13 cellular contexts compared by ENCODE assay signal in the genomic region with DNA sequence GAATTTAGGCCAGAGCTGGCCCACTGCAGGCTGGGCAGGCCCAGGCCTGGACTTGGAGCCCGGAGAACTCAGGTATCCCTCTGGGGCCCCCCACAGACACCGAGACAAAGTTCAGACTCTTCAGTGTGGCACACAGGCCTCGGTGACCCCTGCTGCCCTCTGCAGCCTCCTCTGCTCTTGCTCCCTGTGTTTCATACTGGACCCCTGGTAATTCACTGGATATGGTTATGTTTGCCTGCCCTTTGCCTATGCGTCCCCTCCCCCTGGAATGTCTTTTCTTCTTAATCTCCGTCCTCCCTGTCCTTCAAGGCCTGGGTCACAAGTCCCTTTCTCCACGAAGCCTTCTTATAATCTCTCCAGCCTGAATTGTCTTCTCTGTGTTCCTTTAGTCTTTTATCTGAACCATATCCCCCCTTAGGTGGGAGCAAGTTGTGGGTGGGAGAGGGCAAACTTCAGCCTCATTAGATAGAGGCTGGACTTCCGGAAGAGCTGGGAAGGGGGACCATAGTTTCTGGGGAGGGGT. TPM values are rescaled to one million over a fixed set of nuclear protein-coding genes. Genes with fewer than 3 reads are reported as not detected.
DNase-seq lines count a peak whose midpoint lies in the region; ATAC-seq, FAIRE-seq and TF ChIP-seq lines count a peak whose summit lies in the region.
"Had no signal": no experiment of that assay in that cellular context is flagged by ENCODE, and none has a peak within 500 bp of the region (broad histone marks: within the 10 kb centered on the region; RNA-seq: fewer than 3 reads in every experiment).

No MANE protein-coding gene starts in this region.

- no peak overlapping the region for H3K4me2 ChIP-seq in OCI-LY1 (ENCODE audit: low read length)

- peaks cover 28% of the 10 kb centered on the region for H3K4me1 ChIP-seq in OCI-LY1 (ENCODE audit: insufficient read depth, low read length, severe bottlenecking)
- peaks cover 79% of the 10 kb centered on the region for H3K4me1 ChIP-seq in mucosa of stomach (ENCODE audit: control insufficient read depth, insufficient read depth, low read length)
- peaks cover 0 to 2% of the 10 kb centered on the region in 2 donors for H3K4me1 ChIP-seq in small intestine (ENCODE audit: control insufficient read depth in 2 of 2, insufficient read depth in 1 of 2, low read depth in 1 of 2, low read length in 1 of 2)

- WGBS in small intestine, 3 donors = 81 to 91% (median 84%) methylated on average over 7 of the region's 7 CpGs

- ATAC-seq in effector memory CD8-positive, alpha-beta T cell (replicated peaks) = no peak
- ATAC-seq in HG02981 (IDR thresholded peaks at IDR 0.05; ENCODE audit: unreplicated experiment) = no peak
- no peak for ATAC-seq in stimulated activated naive CD8-positive, alpha-beta T cell treated with anti-CD3 and anti-CD28 coated beads, Interleukin-15, amount 100 ng/mL, for 72 hours

- H3K27me3 ChIP-seq in OCI-LY1 (ENCODE audit: insufficient read depth, low read length) = peaks cover 5% of the 10 kb centered on the region; the same call in 1 of the 2 replicates
- H3K27me3 ChIP-seq in mucosa of stomach (ENCODE audit: control insufficient read depth, insufficient read depth, low read length) = no peaks in the 10 kb centered on the region
- no peaks in the 10 kb centered on the region for H3K27me3 ChIP-seq in small intestine (ENCODE audit: control insufficient read depth in 2 of 2, insufficient read depth in 2 of 2, low read length in 2 of 2)

- no peaks in the 10 kb centered on the region for H3K9me2 ChIP-seq in OCI-LY1 (ENCODE audit: low read depth, low read length)

- no peak overlapping the region for H2AFZ ChIP-seq in OCI-LY1 (ENCODE audit: low read length)

- H3K9me3 Mint-ChIP-seq in effector memory CD8-positive, alpha-beta T cell = no peaks in the 10 kb centered on the region
- H3K9me3 Mint-ChIP-seq in stimulated activated naive CD8-positive, alpha-beta T cell treated with anti-CD3 and anti-CD28 coated beads, Interleukin-15, amount 100 ng/mL, for 72 hours = no peaks in the 10 kb centered on the region

- no peak overlapping the region for H3K27ac Mint-ChIP-seq in effector memory CD8-positive, alpha-beta T cell
- H3K27ac Mint-ChIP-seq in stimulated activated naive CD8-positive, alpha-beta T cell treated with anti-CD3 and anti-CD28 coated beads, Interleukin-15, amount 100 ng/mL, for 72 hours = no peak overlapping the region

- no peak for TF ChIP-seq CTCF in OCI-LY1 (IDR thresholded peaks at IDR 0.05; ENCODE audit: low read length)

- no peaks in the 10 kb centered on the region for H3K79me2 ChIP-seq in OCI-LY1 (ENCODE audit: insufficient read depth, low read length)

- H3K36me3 Mint-ChIP-seq in effector memory CD8-positive, alpha-beta T cell (ENCODE audit: insufficient read depth) = peaks cover 5% of the 10 kb centered on the region

- no peak overlapping the region for H3K9ac ChIP-seq in OCI-LY1 (ENCODE audit: low read length)
- peak overlapping the region; percentile 60 for H3K9ac ChIP-seq in mucosa of stomach (ENCODE audit: low read length)

- no peaks in the 10 kb centered on the region for H3F3A ChIP-seq in OCI-LY1 (ENCODE audit: insufficient read depth, low read length)

- DNase-seq in effector memory CD8-positive, alpha-beta T cell = no peak
- DNase-seq in superior temporal gyrus (ENCODE audit: extremely low spot score) (peak; percentile 18), small intestine (no peak)
- no peak for DNase-seq in stimulated activated naive CD8-positive, alpha-beta T cell treated with anti-CD3 and anti-CD28 coated beads, Interleukin-15, amount 100 ng/mL, for 72 hours
- no peak for DNase-seq in stimulated activated CD4-positive, alpha-beta T cell treated with anti-CD3 and anti-CD28 coated beads, Interleukin-15, amount 100 ng/mL, for 24 hours
- DNase-seq: activated CD4-positive, alpha-beta T cell treated with anti-CD3 and anti-CD28 coated beads, Interleukin-2, amount 50 U/mL, for 48 hours; activated naive CD4-positive, alpha-beta T cell treated with anti-CD3 and anti-CD28 coated beads, Interleukin-2, amount 50 U/mL, for 16 hours; COR-L47; stimulated activated CD8-positive, alpha-beta memory T cell treated with anti-CD3 and anti-CD28 coated beads, Interleukin-4, amount 100 ng/mL, for 48 hours had no signal

- no peaks in the 10 kb centered on the region for H3K36me3 ChIP-seq in OCI-LY1 (ENCODE audit: insufficient read depth, low read length)
- H3K36me3 ChIP-seq in mucosa of stomach (ENCODE audit: control insufficient read depth, insufficient read depth, low read length) = peaks cover 19% of the 10 kb centered on the region
- no peaks in the 10 kb centered on the region for H3K36me3 ChIP-seq in small intestine (ENCODE audit: control insufficient read depth in 2 of 2, insufficient read depth in 2 of 2, low read length in 2 of 2)

- peak overlapping the region; percentile 24 to 75 for H3K4me3 Mint-ChIP-seq in effector memory CD8-positive, alpha-beta T cell
- no peak overlapping the region for H3K4me3 Mint-ChIP-seq in stimulated activated naive CD8-positive, alpha-beta T cell treated with anti-CD3 and anti-CD28 coated beads, Interleukin-15, amount 100 ng/mL, for 72 hours

- H3K9me3 ChIP-seq in OCI-LY1 (ENCODE audit: low read length) (no peaks in the 10 kb centered on the region), mucosa of stomach (ENCODE audit: control insufficient read depth, low read length) (no peaks in the 10 kb centered on the region), small intestine (ENCODE audit: control insufficient read depth, low read depth) (no peaks in the 10 kb centered on the region)

- peaks cover 9% of the 10 kb centered on the region in 2 donors for H3K4me1 Mint-ChIP-seq in effector memory CD8-positive, alpha-beta T cell (ENCODE audit: low read depth in 2 of 2)
- peaks cover 14% of the 10 kb centered on the region for H3K4me1 Mint-ChIP-seq in stimulated activated naive CD8-positive, alpha-beta T cell treated with anti-CD3 and anti-CD28 coated beads, Interleukin-15, amount 100 ng/mL, for 72 hours

- H3K27ac ChIP-seq in OCI-LY1 (ENCODE audit: low read depth, low read length, poor library complexity, severe bottlenecking) (peak overlapping the region; percentile 13), small intestine (ENCODE audit: low read depth in 1 of 2, low read length in 1 of 2) (peak overlapping the region in 1 of 2 donors; percentile 80)

- no peaks in the 10 kb centered on the region for H4K20me1 ChIP-seq in OCI-LY1 (ENCODE audit: insufficient read depth, low read length)

- H3K27me3 Mint-ChIP-seq in effector memory CD8-positive, alpha-beta T cell = peaks cover 32 to 38% of the 10 kb centered on the region in 2 donors
- H3K27me3 Mint-ChIP-seq in stimulated activated naive CD8-positive, alpha-beta T cell treated with anti-CD3 and anti-CD28 coated beads, Interleukin-15, amount 100 ng/mL, for 72 hours = peaks cover 28% of the 10 kb centered on the region

- H3K4me3 ChIP-seq in OCI-LY1 (ENCODE audit: low read depth, low read length, poor library complexity, severe bottlenecking) = no peak overlapping the region
- no peak overlapping the region for H3K4me3 ChIP-seq in mucosa of stomach (ENCODE audit: low read length)
- H3K4me3 ChIP-seq in small intestine (ENCODE audit: low read depth in 1 of 2, low read length in 2 of 2) = no peak overlapping the region

- no peak for FAIRE-seq in small intestine (lab: Jason Lieb, UNC)
- FAIRE-seq: GM19239 had no signal

RNA-seq across cellular contexts. Expression of a gene that starts 30.1 kb away (rescaled TPM):
- polyA plus RNA-seq in small intestine = 100 to 1,000 TPM; 196 to 380 (median 205) TPM

Comparison
In these comparisons a context has a peak if more than half of its experiments do, and no peak if none do; other contexts are left out.
1. H3K4me3 Mint-ChIP-seq: peak in effector memory CD8-positive, alpha-beta T cell (2 of 2); none in stimulated activated naive CD8-positive, alpha-beta T cell treated with anti-CD3 and anti-CD28 coated beads, Interleukin-15, amount 100 ng/mL, for 72 hours (0 of 2).